ENCODE assay signal across 15 cellular contexts in genomic region chr10:35328404-35329037, GRCh38. TPM values are rescaled to one million over a fixed set of nuclear protein-coding genes. Genes with fewer than 3 reads are reported as not detected.
A peak's percentile ranks its signal among the peaks of the same experiment; 100 is the strongest.
DNase-seq lines count a peak whose midpoint lies in the region; ATAC-seq and TF ChIP-seq lines count a peak whose summit lies in the region.
"Had no signal": no experiment of that assay in that cellular context is flagged by ENCODE, and none has a peak within 500 bp of the region (broad histone marks: within the 10 kb centered on the region; RNA-seq: fewer than 3 reads in every experiment).

No MANE protein-coding gene starts in this region.

- H3K79me1 ChIP-seq in mesenchymal stem cell (replicated peaks; ENCODE audit: low read length, poor library complexity, severe bottlenecking) = peaks cover 32% of the 10 kb centered on the region

- no peaks in the 10 kb centered on the region for H3K27me3 ChIP-seq in mesenchymal stem cell (ENCODE audit: control insufficient read depth in 1 of 2, insufficient read depth in 1 of 2, low read length in 2 of 2)
- H3K27me3 ChIP-seq in WERI-Rb-1 (ENCODE audit: insufficient read depth, low read depth, severe bottlenecking) = no peaks in the 10 kb centered on the region
- H3K27me3 ChIP-seq: heart left ventricle had no signal

- peak overlapping the region; percentile 28 for H3K27ac Mint-ChIP-seq in activated CD4-positive, alpha-beta T cell treated with anti-CD3 and anti-CD28 coated beads for 36 hours
- no peak overlapping the region for H3K27ac Mint-ChIP-seq in activated CD4-positive, alpha-beta T cell treated with anti-CD3 and anti-CD28 coated beads, Interleukin-2, amount 10 ng/mL, durations not matched to agents 7 days and 5 days
- H3K27ac Mint-ChIP-seq in activated naive CD8-positive, alpha-beta T cell = peak overlapping the region; percentile 22
- H3K27ac Mint-ChIP-seq: activated B cell treated with CpG ODN at 0.5 μM for 24 hours had no signal

- H3K4me1 ChIP-seq in mesenchymal stem cell (ENCODE audit: control insufficient read depth, insufficient read depth, low read depth, low read length) = peaks cover 12% of the 10 kb centered on the region

- no peak overlapping the region for H2BK120ac ChIP-seq in mesenchymal stem cell (ENCODE audit: low read depth, low read length)

- H3K18ac ChIP-seq in mesenchymal stem cell (ENCODE audit: low read depth in 1 of 2, low read length in 2 of 2) = no peak overlapping the region

- no peak overlapping the region for H4K8ac ChIP-seq in mesenchymal stem cell (ENCODE audit: low read length)

- no peak overlapping the region for H3K14ac ChIP-seq in mesenchymal stem cell (ENCODE audit: low read length in 2 of 2)

- H3K36me3 Mint-ChIP-seq in activated CD4-positive, alpha-beta T cell treated with anti-CD3 and anti-CD28 coated beads for 36 hours (ENCODE audit: low read depth) = peaks cover 17% of the 10 kb centered on the region
- H3K36me3 Mint-ChIP-seq in activated CD4-positive, alpha-beta T cell treated with anti-CD3 and anti-CD28 coated beads, Interleukin-2, amount 10 ng/mL, durations not matched to agents 7 days and 5 days (ENCODE audit: low read depth) = peaks cover 14% of the 10 kb centered on the region
- peaks cover under 1% of the 10 kb centered on the region for H3K36me3 Mint-ChIP-seq in activated naive CD8-positive, alpha-beta T cell

- H2BK15ac ChIP-seq in mesenchymal stem cell (ENCODE audit: low read depth, poor library complexity, severe bottlenecking) = no peak overlapping the region

- H3K4me3 Mint-ChIP-seq in activated CD4-positive, alpha-beta T cell treated with anti-CD3 and anti-CD28 coated beads for 36 hours = no peak overlapping the region
- H3K4me3 Mint-ChIP-seq in activated CD4-positive, alpha-beta T cell treated with anti-CD3 and anti-CD28 coated beads, Interleukin-2, amount 10 ng/mL, durations not matched to agents 7 days and 5 days = no peak overlapping the region
- H3K4me3 Mint-ChIP-seq in activated naive CD8-positive, alpha-beta T cell = no peak overlapping the region
- H3K4me3 Mint-ChIP-seq: activated B cell treated with CpG ODN at 0.5 μM for 24 hours had no signal

- POLR2A ChIA-PET in activated CD4-positive, alpha-beta T cell treated with anti-CD3 and anti-CD28 coated beads for 36 hours (lab: Charles Lee) = interaction anchor here (0.6 to 1.4 kb wide), 4 partner anchors 15 to 133 kb away, joined by 3 to 6 read pairs (median 3); no protein-coding TSS in a partner anchor
- POLR2A ChIA-PET in activated CD4-positive, alpha-beta T cell treated with anti-CD3 and anti-CD28 coated beads, Interleukin-2, amount 10 ng/mL, durations not matched to agents 7 days and 5 days (lab: Charles Lee) = interaction anchor here (0.6 kb wide), 1 partner anchor 132 kb away, joined by 4 read pairs; no protein-coding TSS in a partner anchor

- H3K9ac ChIP-seq in mesenchymal stem cell (ENCODE audit: low read length) = peak overlapping the region; percentile 54

- no peak overlapping the region for H2BK12ac ChIP-seq in mesenchymal stem cell (ENCODE audit: low read length in 2 of 2)

- peaks cover under 1% of the 10 kb centered on the region for H3K9me3 Mint-ChIP-seq in activated CD4-positive, alpha-beta T cell treated with anti-CD3 and anti-CD28 coated beads for 36 hours (ENCODE audit: low read depth)
- no peaks in the 10 kb centered on the region for H3K9me3 Mint-ChIP-seq in activated CD4-positive, alpha-beta T cell treated with anti-CD3 and anti-CD28 coated beads, Interleukin-2, amount 10 ng/mL, durations not matched to agents 7 days and 5 days
- H3K9me3 Mint-ChIP-seq in activated naive CD8-positive, alpha-beta T cell (ENCODE audit: low read depth) = no peaks in the 10 kb centered on the region
- H3K9me3 Mint-ChIP-seq: activated B cell treated with CpG ODN at 0.5 μM for 24 hours had no signal

- H3K4ac ChIP-seq in mesenchymal stem cell (ENCODE audit: low read depth in 1 of 2, low read length in 2 of 2) = no peak overlapping the region

- no peak overlapping the region for H2AK5ac ChIP-seq in mesenchymal stem cell (ENCODE audit: low read length, severe bottlenecking)

- H2AFZ ChIP-seq in mesenchymal stem cell (ENCODE audit: low read depth, low read length) = no peak overlapping the region

- 32% methylated on average over 1 of the region's 2 CpGs for WGBS in mesenchymal stem cell

- CTCF ChIA-PET in activated CD4-positive, alpha-beta T cell treated with anti-CD3 and anti-CD28 coated beads for 36 hours (lab: Charles Lee) = interaction anchor here (0.8 to 1.8 kb wide), 4 partner anchors 25 to 335 kb away, joined by 3 to 4 read pairs (median 3); no protein-coding TSS in a partner anchor
- CTCF ChIA-PET in activated CD4-positive, alpha-beta T cell treated with anti-CD3 and anti-CD28 coated beads, Interleukin-2, amount 10 ng/mL, durations not matched to agents 7 days and 5 days (lab: Charles Lee) = interaction anchor here (0.6 to 1.1 kb wide), 3 partner anchors 13 to 43 kb away, joined by 3 to 4 read pairs (median 3); no protein-coding TSS in a partner anchor

- peak; percentile 82 for ATAC-seq in activated CD4-positive, alpha-beta T cell treated with anti-CD3 and anti-CD28 coated beads for 36 hours
- no peak for ATAC-seq in HG03196 (IDR thresholded peaks at IDR 0.05; ENCODE audit: unreplicated experiment)

- H3K36me3 ChIP-seq in mesenchymal stem cell (ENCODE audit: control insufficient read depth in 1 of 2, insufficient read depth in 2 of 2, low read depth in 1 of 2, low read length in 2 of 2) (peaks cover 2 to 11% of the 10 kb centered on the region in 2 experiments), WERI-Rb-1 (no peaks in the 10 kb centered on the region)

- H3K4me1 Mint-ChIP-seq in activated CD4-positive, alpha-beta T cell treated with anti-CD3 and anti-CD28 coated beads for 36 hours = peaks cover 54% of the 10 kb centered on the region
- H3K4me1 Mint-ChIP-seq in activated CD4-positive, alpha-beta T cell treated with anti-CD3 and anti-CD28 coated beads, Interleukin-2, amount 10 ng/mL, durations not matched to agents 7 days and 5 days = peaks cover 25% of the 10 kb centered on the region
- peaks cover 45% of the 10 kb centered on the region for H3K4me1 Mint-ChIP-seq in activated naive CD8-positive, alpha-beta T cell (ENCODE audit: low read depth)

- H2BK5ac ChIP-seq in mesenchymal stem cell (ENCODE audit: low read depth, low read length, poor library complexity, severe bottlenecking) = no peak overlapping the region

- no peak overlapping the region for H3K4me3 ChIP-seq in mesenchymal stem cell (ENCODE audit: insufficient read depth in 1 of 2, low read depth in 1 of 2, low read length in 2 of 2)
- H3K4me3 ChIP-seq in WERI-Rb-1 (ENCODE audit: low read depth, low read length) = no peak overlapping the region
- H3K4me3 ChIP-seq: heart left ventricle had no signal

- H4K91ac ChIP-seq in mesenchymal stem cell (ENCODE audit: low read length) = no peak overlapping the region

- intact Hi-C loops in activated CD4-positive, alpha-beta T cell treated with anti-CD3 and anti-CD28 coated beads for 36 hours (cut with DNase I, micrococcal nuclease) = loop anchor here in 1 of 2 experiments (1.0 to 2.0 kb wide), 2 partner anchors 28 to 202 kb away; partner anchors contain the start of gene CREM

- H3K27ac ChIP-seq in mesenchymal stem cell (ENCODE audit: low read length, poor library complexity, severe bottlenecking) (no peak overlapping the region), WERI-Rb-1 (no peak overlapping the region; the same call in 1 of the 2 replicates)
- H3K27ac ChIP-seq: HL-60 had no signal

- no peaks in the 10 kb centered on the region for H3K9me3 ChIP-seq in mesenchymal stem cell (ENCODE audit: control insufficient read depth, low read length)
- no peaks in the 10 kb centered on the region for H3K9me3 ChIP-seq in WERI-Rb-1 (ENCODE audit: severe bottlenecking)
- H3K9me3 ChIP-seq: heart left ventricle had no signal

- TF ChIP-seq CTCF in WERI-Rb-1 (IDR thresholded peaks at IDR 0.05; ENCODE audit: low read depth, low read length) = no peak

- H3K27me3 Mint-ChIP-seq in activated CD4-positive, alpha-beta T cell treated with anti-CD3 and anti-CD28 coated beads for 36 hours = no peaks in the 10 kb centered on the region
- no peaks in the 10 kb centered on the region for H3K27me3 Mint-ChIP-seq in activated CD4-positive, alpha-beta T cell treated with anti-CD3 and anti-CD28 coated beads, Interleukin-2, amount 10 ng/mL, durations not matched to agents 7 days and 5 days
- no peaks in the 10 kb centered on the region for H3K27me3 Mint-ChIP-seq in activated naive CD8-positive, alpha-beta T cell
- H3K27me3 Mint-ChIP-seq: activated B cell treated with CpG ODN at 0.5 μM for 24 hours had no signal

- no peak for DNase-seq in activated CD4-positive, alpha-beta T cell treated with anti-CD3 and anti-CD28 coated beads for 36 hours
- no peak for DNase-seq in activated CD4-positive, alpha-beta T cell treated with anti-CD3 and anti-CD28 coated beads, Interleukin-2, amount 10 ng/mL, durations not matched to agents 7 days and 5 days
- peak; percentile 65 for DNase-seq in HCEC 1CT
- DNase-seq in mesenchymal stem cell = peak; percentile 87
- DNase-seq in WERI-Rb-1 = no peak
- no peak for DNase-seq in NCI-H69 (lab: John Stamatoyannopoulos, UW)
- DNase-seq: activated B cell treated with CpG ODN at 0.5 μM for 24 hours, AML-193, GOT3, heart left ventricle, NCI-H1092, OCI-M1 had no signal

- no peak overlapping the region for H3K23ac ChIP-seq in mesenchymal stem cell (ENCODE audit: low read length in 2 of 2)

- H3K4me2 ChIP-seq in mesenchymal stem cell (ENCODE audit: low read length, poor library complexity, severe bottlenecking) = no peak overlapping the region

RNA-seq across cellular contexts. Expression of gene CCNY, which starts 7.8 kb away (rescaled TPM):
- 10 to 100 TPM; 49.4 to 54.0 TPM for total RNA-seq in activated CD4-positive, alpha-beta T cell treated with anti-CD3 and anti-CD28 coated beads for 36 hours
- 10 to 100 TPM; 67.4 to 76.4 TPM for total RNA-seq in activated CD4-positive, alpha-beta T cell treated with anti-CD3 and anti-CD28 coated beads, Interleukin-2, amount 10 ng/mL, durations not matched to agents 7 days and 5 days
- 45.3 TPM for polyA plus RNA-seq in mesenchymal stem cell (2013, experiment 1 of 2)
- polyA plus RNA-seq in mesenchymal stem cell (2013, experiment 2 of 2) = 48.1 TPM

Comparison
In these comparisons a context has a peak if more than half of its experiments do, and no peak if none do; other contexts are left out.
1. DNase-seq: peak in HCEC 1CT (single experiment) and mesenchymal stem cell (single experiment); none in activated CD4-positive, alpha-beta T cell treated with anti-CD3 and anti-CD28 coated beads for 36 hours (single experiment), activated CD4-positive, alpha-beta T cell treated with anti-CD3 and anti-CD28 coated beads, Interleukin-2, amount 10 ng/mL, durations not matched to agents 7 days and 5 days (single experiment), WERI-Rb-1 (single experiment) and NCI-H69 (single experiment).